1 cellular context compared by ENCODE assay signal in the genomic region with DNA sequence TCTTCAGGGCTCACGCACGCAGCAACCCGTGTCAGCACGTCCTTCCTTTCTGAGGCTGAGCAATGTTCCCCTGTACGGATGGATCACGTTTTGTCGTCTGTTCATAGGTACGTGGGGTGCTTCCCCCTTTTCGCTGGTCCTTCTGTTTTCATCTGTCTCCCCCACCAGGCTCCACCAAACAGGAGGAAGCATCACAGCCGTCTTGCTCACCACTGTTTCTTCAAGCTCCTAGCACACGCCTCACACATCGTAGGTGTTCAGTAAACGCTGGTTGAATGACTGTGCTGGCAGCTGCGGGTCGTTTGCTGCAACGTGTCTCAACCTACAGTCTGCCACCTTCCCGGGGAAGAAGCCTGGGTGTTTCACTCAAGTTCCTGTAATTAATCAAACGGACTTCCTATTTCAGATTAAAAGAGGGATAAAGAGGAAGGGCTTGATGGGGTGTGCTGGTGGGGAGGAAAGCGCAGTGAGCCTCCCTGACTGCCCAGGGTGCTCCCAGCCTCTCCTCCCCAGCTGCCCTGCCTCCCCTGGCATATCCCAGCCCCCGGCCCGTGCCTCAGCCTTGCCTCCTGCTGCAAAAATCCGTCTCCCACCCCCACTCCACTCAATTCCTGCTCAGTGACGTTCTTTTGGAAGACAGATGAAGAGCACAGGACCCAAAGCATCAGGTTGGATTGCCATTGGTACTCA.
TF ChIP-seq lines count a peak whose summit lies in the region.

No MANE protein-coding gene starts in this region.

TF ChIP-seq in H1, 55 proteins besides CTCF, POLR2A, EP300 and RAD21:
- TF ChIP-seq SRF (IDR thresholded peaks at IDR 0.05; ENCODE audit: low read depth, low read length) = no peak
